36 cellular contexts compared by ENCODE assay signal in genomic region chr9:132482196-132482813, GRCh38.
"Had no signal": no experiment of that assay in that cellular context is flagged by ENCODE, and none has a peak within 500 bp of the region (broad histone marks: within the 10 kb centered on the region; RNA-seq: fewer than 3 reads in every experiment).

No MANE protein-coding gene starts in this region.

- H3K36me3 Mint-ChIP-seq: activated CD4-positive, alpha-beta memory T cell treated with anti-CD3 and anti-CD28 coated beads for 36 hours; activated naive CD4-positive, alpha-beta T cell treated with anti-CD3 and anti-CD28 coated beads, Interleukin-2, amount 10 ng/mL, durations not matched to agents 7 days and 5 days; activated naive CD8-positive, alpha-beta T cell treated with anti-CD3 and anti-CD28 coated beads, Interleukin-2, amount 10 ng/mL, durations not matched to agents 7 days and 5 days had no signal

- H3K27ac Mint-ChIP-seq: activated B cell treated with CpG ODN at 0.5 μM for 24 hours; activated CD4-positive, alpha-beta memory T cell treated with anti-CD3 and anti-CD28 coated beads for 36 hours; activated naive CD4-positive, alpha-beta T cell treated with anti-CD3 and anti-CD28 coated beads, Interleukin-2, amount 10 ng/mL, durations not matched to agents 7 days and 5 days; activated naive CD8-positive, alpha-beta T cell treated with anti-CD3 and anti-CD28 coated beads, Interleukin-2, amount 10 ng/mL, durations not matched to agents 7 days and 5 days; activated T-helper 1 cell treated with anti-CD3 and anti-CD28 coated beads, Interleukin-12 subunit alpha, Interleukin-12 subunit beta, Interleukin-2, Interleukin-4 antibody, amounts not matched to agents 30 ng/mL and 10 ng/mL and 1 ng/mL, durations not matched to agents 14 hours and 24 hours and 36 hours had no signal

- H3K4me3 Mint-ChIP-seq: activated B cell treated with CpG ODN at 0.5 μM for 24 hours; activated CD4-positive, alpha-beta memory T cell treated with anti-CD3 and anti-CD28 coated beads for 36 hours; activated naive CD4-positive, alpha-beta T cell treated with anti-CD3 and anti-CD28 coated beads, Interleukin-2, amount 10 ng/mL, durations not matched to agents 7 days and 5 days; activated naive CD8-positive, alpha-beta T cell treated with anti-CD3 and anti-CD28 coated beads, Interleukin-2, amount 10 ng/mL, durations not matched to agents 7 days and 5 days; activated T-cell treated with anti-CD3 and anti-CD28 coated beads, Interleukin-2, amount 50 U/mL, for 4 hours; activated T-helper 1 cell treated with anti-CD3 and anti-CD28 coated beads, Interleukin-12 subunit alpha, Interleukin-12 subunit beta, Interleukin-2, Interleukin-4 antibody, amounts not matched to agents 30 ng/mL and 10 ng/mL and 1 ng/mL, durations not matched to agents 14 hours and 24 hours and 36 hours; central memory CD8-positive, alpha-beta T cell had no signal

- ATAC-seq: activated T-cell treated with anti-CD3 and anti-CD28 coated beads, Interleukin-2, amount 50 U/mL, for 4 hours; PC-3; SK-N-SH treated with all-trans-retinoic acid at 6 μM for 48 hours had no signal

- H3K27ac ChIP-seq: ascending aorta, cardiac muscle cell, Peyer's patch, VCaP had no signal

- H3K4me1 Mint-ChIP-seq: activated B cell treated with CpG ODN at 0.5 μM for 24 hours had no signal

- H3K4me1 ChIP-seq: ascending aorta, Peyer's patch had no signal

- H3K9me3 ChIP-seq: ascending aorta, Peyer's patch had no signal

- H3K4me3 ChIP-seq: ascending aorta, cardiac muscle cell, Peyer's patch had no signal

- H3K36me3 ChIP-seq: ascending aorta, cardiac muscle cell, Peyer's patch had no signal

- H3K27me3 ChIP-seq: cardiac muscle cell had no signal

- H3K9me3 Mint-ChIP-seq: activated B cell treated with CpG ODN at 0.5 μM for 24 hours; activated CD4-positive, alpha-beta memory T cell treated with anti-CD3 and anti-CD28 coated beads for 36 hours; activated naive CD4-positive, alpha-beta T cell treated with anti-CD3 and anti-CD28 coated beads, Interleukin-2, amount 10 ng/mL, durations not matched to agents 7 days and 5 days; activated naive CD8-positive, alpha-beta T cell treated with anti-CD3 and anti-CD28 coated beads, Interleukin-2, amount 10 ng/mL, durations not matched to agents 7 days and 5 days; activated T-cell treated with anti-CD3 and anti-CD28 coated beads, Interleukin-2, amount 50 U/mL, for 4 hours; activated T-helper 1 cell treated with anti-CD3 and anti-CD28 coated beads, Interleukin-12 subunit alpha, Interleukin-12 subunit beta, Interleukin-2, Interleukin-4 antibody, amounts not matched to agents 30 ng/mL and 10 ng/mL and 1 ng/mL, durations not matched to agents 14 hours and 24 hours and 36 hours; central memory CD8-positive, alpha-beta T cell had no signal

- DNase-seq: activated B cell treated with CpG ODN at 0.5 μM for 24 hours; activated CD4-positive, alpha-beta memory T cell treated with anti-CD3 and anti-CD28 coated beads for 36 hours; activated CD4-positive, alpha-beta T cell treated with anti-CD3 and anti-CD28 coated beads for 4 hours; activated CD4-positive, alpha-beta T cell treated with anti-CD3 and anti-CD28 coated beads, Interleukin-2, amount 50 U/mL, for 1 hour; activated CD4-positive, CD25-positive, alpha-beta regulatory T cell treated with anti-CD3 and anti-CD28 coated beads, Interleukin-2, amount 50 U/mL, for 72 hours; activated CD8-positive, alpha-beta memory T cell treated with anti-CD3 and anti-CD28 coated beads, Interleukin-2, amount 50 U/mL, for 4 hours; activated naive CD4-positive, alpha-beta T cell treated with anti-CD3 and anti-CD28 coated beads, Interleukin-2, amount 10 ng/mL, durations not matched to agents 7 days and 5 days; activated naive CD8-positive, alpha-beta T cell treated with anti-CD3 and anti-CD28 coated beads, Interleukin-2, amount 10 ng/mL, durations not matched to agents 7 days and 5 days; activated T-cell treated with anti-CD3 and anti-CD28 coated beads for 4 hours; activated T-cell treated with anti-CD3 and anti-CD28 coated beads, Interleukin-2, amount 50 U/mL, for 4 hours; amygdala; Karpas-422; KBM-7; MM.1S; MV-4-11; NCI-H1092; NCI-H1436 treated with DMSO at 0.1 percent for 48 hours; NCI-H1694 treated with DMSO at 0.1 percent for 48 hours; NCI-H2029; NCI-H345; NCI-H526; NCI-H748 treated with DMSO at 0.1 percent for 48 hours; NK-92 treated with Interleukin-12 subunit alpha and Interleukin-12 subunit beta, amount 100 ng/mL, for 24 hours; PC-3; Peyer's patch; RPMI8226; SIG-M5; T-helper 1 cell; T-helper 2 cell; T-helper 9 cell had no signal
